In genomic region chr13:34587586-34587985, GRCh38 we compare ENCODE assay signal across 12 cellular contexts.
"Had no signal": no experiment of that assay in that cellular context is flagged by ENCODE, and none has a peak within 500 bp of the region (broad histone marks: within the 10 kb centered on the region; RNA-seq: fewer than 3 reads in every experiment).

No MANE protein-coding gene starts in this region.

- H3K27ac ChIP-seq: transverse colon had no signal

- H3K4me2 ChIP-seq: smooth muscle cell had no signal

- H3K9me3 ChIP-seq: transverse colon had no signal

- ATAC-seq: effector memory CD8-positive, alpha-beta T cell had no signal

- H3K4me3 ChIP-seq: smooth muscle cell, transverse colon had no signal

- H3K4me1 ChIP-seq: transverse colon had no signal

- H3K27me3 ChIP-seq: transverse colon had no signal

- DNase-seq: activated CD4-positive, alpha-beta memory T cell treated with anti-CD3 and anti-CD28 coated beads for 36 hours; activated CD4-positive, CD25-positive, alpha-beta regulatory T cell treated with anti-CD3 and anti-CD28 coated beads, Interleukin-2, amount 50 U/mL, for 72 hours; activated CD8-positive, alpha-beta memory T cell treated with anti-CD3 and anti-CD28 coated beads, Interleukin-2, amount 50 U/mL, for 48 hours; activated naive CD4-positive, alpha-beta T cell; effector memory CD8-positive, alpha-beta T cell; hippocampal formation; kidney glomerular epithelial cell; naive B cell; right cardiac atrium; T-helper 9 cell; transverse colon had no signal

- H3K36me3 ChIP-seq: transverse colon had no signal
